In the genomic region with DNA sequence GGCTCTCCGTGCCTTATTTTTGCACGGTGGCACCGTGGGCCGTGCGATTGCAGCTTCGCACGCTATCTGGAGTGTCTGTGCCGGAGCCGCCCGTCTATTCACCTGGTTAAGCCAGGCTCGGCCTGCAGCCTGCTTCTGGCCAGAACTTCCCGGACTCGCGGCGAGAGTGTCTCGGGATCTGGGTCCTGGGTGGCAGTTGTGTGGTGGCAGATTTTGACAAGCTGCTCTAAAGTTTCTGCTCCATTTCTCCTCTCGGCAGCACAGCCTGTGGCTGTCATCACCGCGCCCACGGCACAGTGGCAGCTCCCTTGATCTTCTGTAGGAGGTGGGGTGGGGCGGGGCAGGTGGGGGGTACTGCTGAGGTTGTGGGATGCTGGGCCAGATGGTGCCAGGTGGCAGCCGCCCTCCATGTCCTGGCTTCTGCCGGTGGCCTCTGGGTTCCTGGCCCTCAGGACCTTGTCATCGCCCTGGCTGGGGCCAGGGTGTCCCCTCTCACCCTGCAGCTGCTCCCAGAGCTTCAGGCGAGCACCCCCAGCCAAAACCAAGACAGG, we compare ENCODE assay signal across 8 cellular contexts. TPM values are rescaled to one million over a fixed set of nuclear protein-coding genes. Genes with fewer than 3 reads are reported as not detected.
A peak's percentile ranks its signal among the peaks of the same experiment; 100 is the strongest.
DNase-seq lines count a peak whose midpoint lies in the region; ATAC-seq and TF ChIP-seq lines count a peak whose summit lies in the region.

No MANE protein-coding gene starts in this region.

- no peak overlapping the region for H2BK12ac ChIP-seq in trophoblast cell (ENCODE audit: low read length)

- H3K27me3 Mint-ChIP-seq in activated CD4-positive, alpha-beta memory T cell treated with anti-CD3 and anti-CD28 coated beads for 36 hours: peaks cover 45% of the 10 kb centered on the region

- peak overlapping the region; percentile 7 for H3K18ac ChIP-seq in trophoblast cell (ENCODE audit: low read length)

- H2AK5ac ChIP-seq in trophoblast cell (ENCODE audit: low read length): no peak overlapping the region

- H3K79me1 ChIP-seq in trophoblast cell (ENCODE audit: low read length): peaks cover 8% of the 10 kb centered on the region

- H2BK5ac ChIP-seq in trophoblast cell (ENCODE audit: low read depth, low read length, poor library complexity): no peak overlapping the region

- POLR2A ChIA-PET in activated CD4-positive, alpha-beta memory T cell treated with anti-CD3 and anti-CD28 coated beads for 36 hours (lab: Charles Lee): no interaction called here

- H3K9me3 Mint-ChIP-seq in activated CD4-positive, alpha-beta memory T cell treated with anti-CD3 and anti-CD28 coated beads for 36 hours: no peaks in the 10 kb centered on the region

- H3K14ac ChIP-seq in trophoblast cell (ENCODE audit: low read length): peak overlapping the region; percentile 53

- H3K4ac ChIP-seq in trophoblast cell (ENCODE audit: low read depth, low read length): peak overlapping the region; percentile 42

- peak; percentile 2 for ATAC-seq in HG03432 (IDR thresholded peaks at IDR 0.05; ENCODE audit: unreplicated experiment)
- no peak for ATAC-seq in GM21447 (IDR thresholded peaks at IDR 0.05; ENCODE audit: unreplicated experiment)
- ATAC-seq in HG03135 (IDR thresholded peaks at IDR 0.05; ENCODE audit: unreplicated experiment): no peak
- no peak for ATAC-seq in HG02798 (IDR thresholded peaks at IDR 0.05; ENCODE audit: poor library complexity, unreplicated experiment)

- no peak overlapping the region for H2BK120ac ChIP-seq in trophoblast cell (ENCODE audit: insufficient read depth, low read length, poor library complexity)

- H3K4me3 Mint-ChIP-seq in activated CD4-positive, alpha-beta memory T cell treated with anti-CD3 and anti-CD28 coated beads for 36 hours: peak overlapping the region; percentile 26

- no peaks in the 10 kb centered on the region for H3K27me3 ChIP-seq in trophoblast cell (ENCODE audit: insufficient read depth, low read length)

- peak overlapping the region; percentile 32 for H2AFZ ChIP-seq in trophoblast cell (ENCODE audit: insufficient read depth, low read length, poor library complexity)

- intact Hi-C loops in activated CD4-positive, alpha-beta memory T cell treated with anti-CD3 and anti-CD28 coated beads for 36 hours (cut with micrococcal nuclease): loop anchor here (2.0 to 10.0 kb wide), 2 partner anchors 114 to 726 kb away; a partner anchor contains a TSS

- CTCF ChIA-PET in activated CD4-positive, alpha-beta memory T cell treated with anti-CD3 and anti-CD28 coated beads for 36 hours (lab: Charles Lee): interaction anchor here (1.1 to 1.6 kb wide), 4 partner anchors 48 to 726 kb away, joined by 3 to 10 read pairs (median 4); no protein-coding TSS in a partner anchor

- H3K23ac ChIP-seq in trophoblast cell (ENCODE audit: low read length): no peak overlapping the region

- peak overlapping the region; percentile 77 for H3K4me2 ChIP-seq in trophoblast cell (ENCODE audit: low read length)

- H3K79me2 ChIP-seq in trophoblast cell (ENCODE audit: control insufficient read depth, insufficient read depth, low read length, poor library complexity): peaks cover 6% of the 10 kb centered on the region

- H3K4me3 ChIP-seq in fibroblast of the aortic adventitia (ENCODE audit: low read depth, low read length) (peak overlapping the region; percentile 74), trophoblast cell (ENCODE audit: low read depth, low read length) (peak overlapping the region; percentile 13)

- no peaks in the 10 kb centered on the region for H3K36me3 Mint-ChIP-seq in activated CD4-positive, alpha-beta memory T cell treated with anti-CD3 and anti-CD28 coated beads for 36 hours

- H3K27ac ChIP-seq in trophoblast cell (ENCODE audit: low read depth, low read length): peak overlapping the region; percentile 22

- H4K91ac ChIP-seq in trophoblast cell (ENCODE audit: low read depth, low read length): peak overlapping the region; percentile 41

- H3K36me3 ChIP-seq in trophoblast cell (ENCODE audit: control insufficient read depth in 1 of 2, insufficient read depth in 2 of 2, low read length in 2 of 2): no peaks in the 10 kb centered on the region

- H3K9me3 ChIP-seq in trophoblast cell (ENCODE audit: insufficient read depth, low read depth, low read length): peaks cover 2% of the 10 kb centered on the region

- H4K8ac ChIP-seq in trophoblast cell (ENCODE audit: low read depth, low read length): no peak overlapping the region

- peak overlapping the region; percentile 70 for H4K12ac ChIP-seq in trophoblast cell (ENCODE audit: low read depth, low read length)

- H3K4me1 ChIP-seq in trophoblast cell (ENCODE audit: control insufficient read depth in 1 of 2, insufficient read depth in 2 of 2, low read length in 2 of 2): peaks cover 17 to 25% of the 10 kb centered on the region in 2 experiments

- H3K27ac Mint-ChIP-seq in activated CD4-positive, alpha-beta memory T cell treated with anti-CD3 and anti-CD28 coated beads for 36 hours: no peak overlapping the region

- H3K4me1 Mint-ChIP-seq in activated CD4-positive, alpha-beta memory T cell treated with anti-CD3 and anti-CD28 coated beads for 36 hours (ENCODE audit: low read depth): peaks cover 11% of the 10 kb centered on the region

- no peak for TF ChIP-seq CTCF in fibroblast of the aortic adventitia (IDR thresholded peaks at IDR 0.05; ENCODE audit: insufficient read depth, low read length)

- H3K9ac ChIP-seq in trophoblast cell (ENCODE audit: low read length): no peak overlapping the region

- WGBS in trophoblast cell (ENCODE audit: extremely low coverage, insufficient coverage, insufficient read length): no CpG with 5 or more reads among the region's 25 CpGs

- DNase-seq in A172 (ENCODE audit: low spot score): peak; percentile 10
- DNase-seq in activated CD4-positive, alpha-beta memory T cell treated with anti-CD3 and anti-CD28 coated beads for 36 hours: peak; percentile 43
- DNase-seq in fibroblast of the aortic adventitia (ENCODE audit: low read depth): peak; percentile 13
- DNase-seq in trophoblast cell: no peak

RNA-seq across cellular contexts. Expression of a gene that starts 2.9 kb away (rescaled TPM):
- total RNA-seq in A172 (2014; rRNA removed; shearing (Covaris generic)): 3.7 and 5.7 TPM in 2 replicates
- total RNA-seq in activated CD4-positive, alpha-beta memory T cell treated with anti-CD3 and anti-CD28 coated beads for 36 hours: under 1 TPM; 0.48 to 0.87 TPM
- total RNA-seq in fibroblast of the aortic adventitia (ENCODE audit: low replicate concordance): 4.1 and 5.6 TPM in 2 replicates
- 12.7 and 12.8 TPM in 2 replicates for polyA plus RNA-seq in trophoblast cell (2013)

Comparison
In these comparisons a context has a peak if more than half of its experiments do, and no peak if none do; other contexts are left out.
1. DNase-seq: peak in A172 (single experiment), activated CD4-positive, alpha-beta memory T cell treated with anti-CD3 and anti-CD28 coated beads for 36 hours (single experiment) and fibroblast of the aortic adventitia (single experiment); none in trophoblast cell (0 of 2).